ENCODE assay signal across 9 cellular contexts in genomic region chr1:55443175-55443933, GRCh38.
A peak's percentile ranks its signal among the peaks of the same experiment; 100 is the strongest.
DNase-seq lines count a peak whose midpoint lies in the region; ATAC-seq and TF ChIP-seq lines count a peak whose summit lies in the region.
"Had no signal": no experiment of that assay in that cellular context is flagged by ENCODE, and none has a peak within 500 bp of the region (broad histone marks: within the 10 kb centered on the region; RNA-seq: fewer than 3 reads in every experiment).

No MANE protein-coding gene starts in this region.

- no peaks in the 10 kb centered on the region for H3K9me3 ChIP-seq in heart left ventricle
- H3K9me3 ChIP-seq in stomach, result no peaks in the 10 kb centered on the region

- ATAC-seq in heart left ventricle, result peak; percentile 93 to 99 (median 98)
- no peak for ATAC-seq in GM19452 (IDR thresholded peaks at IDR 0.05; ENCODE audit: unreplicated experiment)
- ATAC-seq in GM19351 (IDR thresholded peaks at IDR 0.05; ENCODE audit: unreplicated experiment), result no peak

- H3K27ac ChIP-seq in heart left ventricle (peak overlapping the region in 9 of 12 donors; percentile 5 to 67 (median 40)), stomach (peak overlapping the region in 4 of 5 donors; percentile 50 to 79 (median 62))

- peaks cover 0 to 17% (median 0%) of the 10 kb centered on the region in 12 donors for H3K4me1 ChIP-seq in heart left ventricle
- H3K4me1 ChIP-seq in stomach, result peaks cover 0 to 3% (median 0%) of the 10 kb centered on the region in 4 donors

- DNase-seq in HT1080 (ENCODE audit: low read depth), result peak; percentile 92
- peak; percentile 28 for DNase-seq in UCSD-AML1 (lab: John Stamatoyannopoulos, UW; ENCODE audit: unreplicated experiment)
- peak; percentile 65 to 86 (median 70) for DNase-seq in heart left ventricle
- peak; percentile 45 for DNase-seq in stomach
- DNase-seq in NCI-H748 (lab: John Stamatoyannopoulos, UW; ENCODE audit: unreplicated experiment), result no peak
- DNase-seq in HT-29 (ENCODE audit: low spot score), result no peak
- DNase-seq: activated B cell treated with CpG ODN at 0.5 μM for 24 hours had no signal

- no peak for TF ChIP-seq POLR2A in heart left ventricle (IDR thresholded peaks at IDR 0.05)
- no peak for TF ChIP-seq POLR2A in stomach (IDR thresholded peaks at IDR 0.05)

- peak; percentile 80 for TF ChIP-seq EP300 in stomach (IDR thresholded peaks at IDR 0.05)

- H3K36me3 ChIP-seq in heart left ventricle (no peaks in the 10 kb centered on the region), stomach (no peaks in the 10 kb centered on the region)

- no peak for TF ChIP-seq CTCF in heart left ventricle (IDR thresholded peaks at IDR 0.05)
- no peak for TF ChIP-seq CTCF in stomach (IDR thresholded peaks at IDR 0.05)

- WGBS in heart left ventricle, 4 donors, result 56 to 68% (median 61%) methylated on average over 7 of the region's 7 CpGs
- WGBS in stomach, 5 donors, result 58 to 74% (median 61%) methylated on average over 7 of the region's 7 CpGs

- intact Hi-C loops in heart left ventricle (cut with DNase I), result no loop called here
- intact Hi-C loops in stomach (cut with DNase I; ENCODE audit: low total_unique reads), result no loop called here

- no peak overlapping the region for H3K4me3 ChIP-seq in heart left ventricle
- no peak overlapping the region for H3K4me3 ChIP-seq in stomach

- H3K27me3 ChIP-seq in heart left ventricle (no peaks in the 10 kb centered on the region), stomach (no peaks in the 10 kb centered on the region)

Comparison
In these comparisons a context has a peak if more than half of its experiments do, and no peak if none do; other contexts are left out.
1. DNase-seq: peak in HT1080 (single experiment), UCSD-AML1 (single experiment), heart left ventricle (5 of 5) and stomach (single experiment); none in NCI-H748 (single experiment) and HT-29 (single experiment).
2. ATAC-seq: peak in heart left ventricle (4 of 4); none in GM19452 (single experiment) and GM19351 (single experiment).